ENCODE assay signal across 1 cellular context in genomic region chr6:117399924-117400323, GRCh38.
TF ChIP-seq lines count a peak whose summit lies in the region.

No MANE protein-coding gene starts in this region.

TF ChIP-seq in HCT116, 20 proteins besides CTCF, POLR2A, EP300 and RAD21:
- no peak for TF ChIP-seq ZBTB33 (IDR thresholded peaks at IDR 0.05; ENCODE audit: extremely low read depth, insufficient replicate concordance, low read length)
- TF ChIP-seq SRF (IDR thresholded peaks at IDR 0.05; ENCODE audit: low read depth) = no peak
- no peak for TF ChIP-seq POLR2AphosphoS5 (IDR thresholded peaks at IDR 0.05; ENCODE audit: low read depth, low read length)
- TF ChIP-seq EGR1 (IDR thresholded peaks at IDR 0.05; ENCODE audit: low read depth) = no peak
- no peak for TF ChIP-seq REST (IDR thresholded peaks at IDR 0.05; ENCODE audit: low read depth)
- no peak for TF ChIP-seq TCF7L2 (IDR thresholded peaks at IDR 0.05; ENCODE audit: borderline replicate concordance, extremely low read depth, insufficient read depth, insufficient read length)
- TF ChIP-seq SIN3A (IDR thresholded peaks at IDR 0.05; ENCODE audit: low read depth) = no peak
- no peak for TF ChIP-seq SP1 (IDR thresholded peaks at IDR 0.05; ENCODE audit: low read depth)
- no peak for TF ChIP-seq CBX3 (IDR thresholded peaks at IDR 0.05; ENCODE audit: low read depth)
- no peak for TF ChIP-seq JUND (IDR thresholded peaks at IDR 0.05)
- no peak for TF ChIP-seq ELF1 (IDR thresholded peaks at IDR 0.05; ENCODE audit: borderline replicate concordance, low read depth)
- no peak for TF ChIP-seq ATF3 (IDR thresholded peaks at IDR 0.05)
- no peak for TF ChIP-seq ZNF274 (IDR thresholded peaks at IDR 0.05; ENCODE audit: low read depth, low read length)
- no peak for TF ChIP-seq EZH2 (IDR thresholded peaks at IDR 0.05)
- TF ChIP-seq, protein P1, sequence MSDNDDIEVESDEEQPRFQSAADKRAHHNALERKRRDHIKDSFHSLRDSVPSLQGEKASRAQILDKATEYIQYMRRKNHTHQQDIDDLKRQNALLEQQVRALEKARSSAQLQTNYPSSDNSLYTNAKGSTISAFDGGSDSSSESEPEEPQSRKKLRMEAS (IDR thresholded peaks at IDR 0.05) = no peak
- no peak for TF ChIP-seq EZH2phosphoT487 (IDR thresholded peaks at IDR 0.05; ENCODE audit: borderline replicate concordance)
TF ChIP-seq in HCT116: peak in this region for 0.
